In the genomic region with DNA sequence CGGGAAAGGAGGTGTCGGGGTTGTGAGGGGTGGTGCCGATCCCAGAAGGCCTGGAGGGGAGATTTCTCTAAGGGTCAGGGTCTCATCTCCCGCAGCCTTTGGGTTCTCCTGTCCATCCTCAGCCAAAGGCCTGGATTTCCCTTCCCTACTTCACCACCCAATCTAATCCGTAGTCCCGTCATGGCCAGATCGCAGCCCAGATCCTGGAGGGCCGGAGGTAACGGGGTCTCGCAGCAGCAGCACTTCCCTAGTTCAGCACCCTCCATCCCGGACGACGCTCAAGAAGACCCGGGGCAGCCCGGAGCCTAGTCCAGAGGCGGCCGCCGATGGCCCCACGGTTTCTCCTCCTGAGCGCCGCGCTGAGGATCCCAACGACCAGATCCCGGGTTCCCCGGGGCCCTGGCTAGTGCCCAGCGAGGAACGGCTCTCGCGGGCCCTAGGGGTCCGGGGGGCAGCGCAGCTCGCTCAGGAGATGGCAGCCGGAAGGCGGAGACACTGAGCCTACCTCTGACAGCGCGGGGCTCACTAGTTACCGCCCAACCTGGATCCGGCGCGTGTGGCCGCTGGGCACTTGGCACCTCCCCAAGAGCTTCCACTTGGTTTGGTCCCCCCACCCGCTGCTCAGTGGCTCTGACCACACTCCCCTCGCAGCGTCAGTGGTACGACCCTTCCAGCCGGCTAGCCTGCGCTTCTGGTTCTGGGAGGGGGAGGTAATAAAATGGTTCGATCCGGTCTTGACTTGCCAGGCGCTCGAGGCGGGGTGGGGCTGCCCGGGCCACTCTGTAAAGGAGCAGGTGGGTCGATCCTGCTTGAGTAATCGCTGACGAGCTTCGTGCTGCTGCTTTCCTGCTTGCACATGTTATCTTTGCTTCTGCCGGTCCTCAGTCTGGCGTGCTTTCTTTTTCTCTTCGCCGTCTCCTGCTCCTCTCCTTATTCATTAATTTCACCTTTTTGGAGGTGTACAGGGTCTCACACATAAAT, we compare ENCODE assay signal across 7 cellular contexts. TPM values are rescaled to one million over a fixed set of nuclear protein-coding genes. Genes with fewer than 3 reads are reported as not detected.
DNase-seq lines count a peak whose midpoint lies in the region; ATAC-seq, FAIRE-seq and TF ChIP-seq lines count a peak whose summit lies in the region.

No MANE protein-coding gene starts in this region.

- DNase-seq in activated naive CD8-positive, alpha-beta T cell treated with anti-CD3 and anti-CD28 coated beads, Interleukin-2, amount 10 ng/mL, durations not matched to agents 7 days and 5 days, result peak; percentile 74
- DNase-seq in Right ventricle myocardium superior (peak; percentile 85), pons (ENCODE audit: low spot score) (peak; percentile 49), urothelium cell line (ENCODE audit: low spot score) (peak; percentile 21)

- no peaks in the 10 kb centered on the region for H3K36me3 Mint-ChIP-seq in IgD-negative memory B cell
- no peaks in the 10 kb centered on the region for H3K36me3 Mint-ChIP-seq in activated naive CD8-positive, alpha-beta T cell treated with anti-CD3 and anti-CD28 coated beads, Interleukin-2, amount 10 ng/mL, durations not matched to agents 7 days and 5 days

- POLR2A ChIA-PET in activated naive CD8-positive, alpha-beta T cell treated with anti-CD3 and anti-CD28 coated beads, Interleukin-2, amount 10 ng/mL, durations not matched to agents 7 days and 5 days (lab: Charles Lee), result interaction anchor here (0.9 to 2.2 kb wide), 9 partner anchors 10 to 143 kb away, joined by 3 to 15 read pairs (median 6); a partner anchor contains a TSS

- peak overlapping the region; percentile 83 to 93 (median 88) for H3K4me3 Mint-ChIP-seq in IgD-negative memory B cell
- H3K4me3 Mint-ChIP-seq in activated naive CD8-positive, alpha-beta T cell treated with anti-CD3 and anti-CD28 coated beads, Interleukin-2, amount 10 ng/mL, durations not matched to agents 7 days and 5 days, result peak overlapping the region; percentile 89

- H3K27ac Mint-ChIP-seq in IgD-negative memory B cell, result peak overlapping the region; percentile 51 to 92 (median 89)
- H3K27ac Mint-ChIP-seq in activated naive CD8-positive, alpha-beta T cell treated with anti-CD3 and anti-CD28 coated beads, Interleukin-2, amount 10 ng/mL, durations not matched to agents 7 days and 5 days, result peak overlapping the region; percentile 96

- H3K27me3 Mint-ChIP-seq in IgD-negative memory B cell, result no peaks in the 10 kb centered on the region
- H3K27me3 Mint-ChIP-seq in activated naive CD8-positive, alpha-beta T cell treated with anti-CD3 and anti-CD28 coated beads, Interleukin-2, amount 10 ng/mL, durations not matched to agents 7 days and 5 days, result no peaks in the 10 kb centered on the region

- ATAC-seq in GM18907 (IDR thresholded peaks at IDR 0.05; ENCODE audit: unreplicated experiment) (peak; percentile 58), SK-N-SH treated with all-trans-retinoic acid at 6 μM for 48 hours (peak; percentile 8), Right ventricle myocardium superior (ENCODE audit: poor library complexity) (peak; percentile 49)
- ATAC-seq in activated naive CD8-positive, alpha-beta T cell treated with anti-CD3 and anti-CD28 coated beads, Interleukin-2, amount 10 ng/mL, durations not matched to agents 7 days and 5 days (ENCODE audit: low read depth), result peak; percentile 60

- peaks cover 15 to 19% (median 16%) of the 10 kb centered on the region in 3 donors for H3K4me1 Mint-ChIP-seq in IgD-negative memory B cell
- H3K4me1 Mint-ChIP-seq in activated naive CD8-positive, alpha-beta T cell treated with anti-CD3 and anti-CD28 coated beads, Interleukin-2, amount 10 ng/mL, durations not matched to agents 7 days and 5 days, result peaks cover 30% of the 10 kb centered on the region

- FAIRE-seq in urothelium cell line (lab: Jason Lieb, UNC), result no peak

- intact Hi-C loops in Right ventricle myocardium superior (cut with DNase I), result no loop called here

- H3K9me3 Mint-ChIP-seq in IgD-negative memory B cell, result no peaks in the 10 kb centered on the region
- no peaks in the 10 kb centered on the region for H3K9me3 Mint-ChIP-seq in activated naive CD8-positive, alpha-beta T cell treated with anti-CD3 and anti-CD28 coated beads, Interleukin-2, amount 10 ng/mL, durations not matched to agents 7 days and 5 days

TF ChIP-seq in SK-N-SH treated with all-trans-retinoic acid at 6 μM for 48 hours, 23 proteins besides CTCF, POLR2A, EP300 and RAD21:
- TF ChIP-seq ESRRG (CRISPR knock-in tag; IDR thresholded peaks at IDR 0.05), result no peak
- TF ChIP-seq ZNF565 (CRISPR knock-in tag; conservative IDR thresholded peaks at IDR 0.05; ENCODE audit: low read depth), result no peak
- no peak for TF ChIP-seq TCF4 (CRISPR knock-in tag; IDR thresholded peaks at IDR 0.05; ENCODE audit: borderline replicate concordance)

RNA-seq across cellular contexts. Expression of a gene that starts 3.6 kb away (rescaled TPM):
- polyA plus RNA-seq in IgD-negative memory B cell, result 0.49 TPM
- total RNA-seq in activated naive CD8-positive, alpha-beta T cell treated with anti-CD3 and anti-CD28 coated beads, Interleukin-2, amount 10 ng/mL, durations not matched to agents 7 days and 5 days, result 1 to 10 TPM in 1 of 2 experiments, under 1 TPM in 1; 0.91 to 1.1 TPM
- 5.3 TPM for total RNA-seq in Right ventricle myocardium superior

RNA-seq across cellular contexts. Expression of a gene that starts 5.5 kb away (rescaled TPM):
- 292 TPM for polyA plus RNA-seq in IgD-negative memory B cell
- total RNA-seq in activated naive CD8-positive, alpha-beta T cell treated with anti-CD3 and anti-CD28 coated beads, Interleukin-2, amount 10 ng/mL, durations not matched to agents 7 days and 5 days, result 10 to 100 TPM; 47.5 to 50.4 TPM
- 50.1 TPM for total RNA-seq in Right ventricle myocardium superior

RNA-seq across cellular contexts. Expression of a gene that starts 20.0 kb away (rescaled TPM):
- polyA plus RNA-seq in IgD-negative memory B cell, result 9.5 TPM
- total RNA-seq in activated naive CD8-positive, alpha-beta T cell treated with anti-CD3 and anti-CD28 coated beads, Interleukin-2, amount 10 ng/mL, durations not matched to agents 7 days and 5 days, result 10 to 100 TPM; 16.1 to 16.7 TPM
- 12.7 TPM for total RNA-seq in Right ventricle myocardium superior

RNA-seq across cellular contexts. Expression of a gene that starts 33.8 kb away (rescaled TPM):
- 1.1 TPM for polyA plus RNA-seq in IgD-negative memory B cell
- total RNA-seq in activated naive CD8-positive, alpha-beta T cell treated with anti-CD3 and anti-CD28 coated beads, Interleukin-2, amount 10 ng/mL, durations not matched to agents 7 days and 5 days, result 1 to 10 TPM; 2.6 to 3.6 TPM
- total RNA-seq in Right ventricle myocardium superior, result 1.6 TPM

RNA-seq across cellular contexts. Expression of a gene that starts 42.7 kb away (rescaled TPM):
- 27.3 TPM for polyA plus RNA-seq in IgD-negative memory B cell
- total RNA-seq in activated naive CD8-positive, alpha-beta T cell treated with anti-CD3 and anti-CD28 coated beads, Interleukin-2, amount 10 ng/mL, durations not matched to agents 7 days and 5 days, result 10 to 100 TPM; 27.5 to 27.6 TPM
- 17.8 TPM for total RNA-seq in Right ventricle myocardium superior

Comparison
In these comparisons a context has a peak if more than half of its experiments do, and no peak if none do; other contexts are left out.
1. Peak in every context shown above with its lines: DNase-seq and ATAC-seq.
2. ATAC-seq: peak in every context shown above with its lines; median percentile 60 in activated naive CD8-positive, alpha-beta T cell treated with anti-CD3 and anti-CD28 coated beads, Interleukin-2, amount 10 ng/mL, durations not matched to agents 7 days and 5 days; 58 in GM18907; 49 in Right ventricle myocardium superior; 8 in SK-N-SH treated with all-trans-retinoic acid at 6 μM for 48 hours.
3. DNase-seq: peak in every context shown above with its lines; median percentile 85 in Right ventricle myocardium superior; 74 in activated naive CD8-positive, alpha-beta T cell treated with anti-CD3 and anti-CD28 coated beads, Interleukin-2, amount 10 ng/mL, durations not matched to agents 7 days and 5 days; 49 in pons; 21 in urothelium cell line.